8 cellular contexts compared by ENCODE assay signal in genomic region chr7:142583424-142583823, GRCh38.
DNase-seq lines count a peak whose midpoint lies in the region; ATAC-seq, FAIRE-seq and TF ChIP-seq lines count a peak whose summit lies in the region.

No MANE protein-coding gene starts in this region.

- no peak for FAIRE-seq in D721Med (lab: Jason Lieb, UNC)

- H3K9me3 Mint-ChIP-seq in activated T-cell treated with anti-CD3 and anti-CD28 coated beads, Interleukin-2, amount 50 U/mL, for 24 hours: no peaks in the 10 kb centered on the region
- H3K9me3 Mint-ChIP-seq in mesothelial cell of epicardium: peaks cover 3% of the 10 kb centered on the region

- no peak for TF ChIP-seq CTCF in mesothelial cell of epicardium (IDR thresholded peaks at IDR 0.05; ENCODE audit: unreplicated experiment)
- no peak for TF ChIP-seq CTCF in D721Med (IDR thresholded peaks at IDR 0.05; ENCODE audit: insufficient read depth, missing control alignments)

- H3K4me3 Mint-ChIP-seq in activated T-cell treated with anti-CD3 and anti-CD28 coated beads, Interleukin-2, amount 50 U/mL, for 24 hours: no peak overlapping the region
- no peak overlapping the region for H3K4me3 Mint-ChIP-seq in mesothelial cell of epicardium

- peaks cover 36% of the 10 kb centered on the region for H3K4me1 Mint-ChIP-seq in activated T-cell treated with anti-CD3 and anti-CD28 coated beads, Interleukin-2, amount 50 U/mL, for 24 hours (ENCODE audit: low read depth)
- H3K4me1 Mint-ChIP-seq in mesothelial cell of epicardium: peaks cover 8% of the 10 kb centered on the region

- peak; percentile 81 for DNase-seq in AG08396 (ENCODE audit: low spot score)
- DNase-seq in activated T-cell treated with anti-CD3 and anti-CD28 coated beads, Interleukin-2, amount 50 U/mL, for 24 hours: peak; percentile 36
- peak in 1 of 2 experiments; percentile 39 for DNase-seq in mesothelial cell of epicardium (ENCODE audit: low spot score in 2 of 2, unreplicated experiment in 2 of 2)
- no peak for DNase-seq in D721Med (ENCODE audit: insufficient read length, low spot score)
- no peak for DNase-seq in MV-4-11 (lab: John Stamatoyannopoulos, UW)
- no peak for DNase-seq in SHP77 (lab: John Stamatoyannopoulos, UW)

- peak overlapping the region; percentile 56 for H3K27ac Mint-ChIP-seq in activated T-cell treated with anti-CD3 and anti-CD28 coated beads, Interleukin-2, amount 50 U/mL, for 24 hours
- peak overlapping the region; percentile 78 for H3K27ac Mint-ChIP-seq in mesothelial cell of epicardium

- H3K36me3 Mint-ChIP-seq in activated T-cell treated with anti-CD3 and anti-CD28 coated beads, Interleukin-2, amount 50 U/mL, for 24 hours (ENCODE audit: low read depth): no peaks in the 10 kb centered on the region
- H3K36me3 Mint-ChIP-seq in mesothelial cell of epicardium: no peaks in the 10 kb centered on the region

- H3K27me3 Mint-ChIP-seq in activated T-cell treated with anti-CD3 and anti-CD28 coated beads, Interleukin-2, amount 50 U/mL, for 24 hours: no peaks in the 10 kb centered on the region
- no peaks in the 10 kb centered on the region for H3K27me3 Mint-ChIP-seq in mesothelial cell of epicardium (ENCODE audit: low read depth)

- peak; percentile 38 for ATAC-seq in GM19043 (IDR thresholded peaks at IDR 0.05; ENCODE audit: low read depth, unreplicated experiment)
- ATAC-seq in HG03175 (IDR thresholded peaks at IDR 0.05; ENCODE audit: unreplicated experiment): peak; percentile 41

Comparison
In these comparisons a context has a peak if more than half of its experiments do, and no peak if none do; other contexts are left out.
1. DNase-seq: peak in AG08396 (single experiment) and activated T-cell treated with anti-CD3 and anti-CD28 coated beads, Interleukin-2, amount 50 U/mL, for 24 hours (single experiment); none in D721Med (single experiment), MV-4-11 (single experiment) and SHP77 (0 of 2).